ENCODE assay signal across 18 cellular contexts in genomic region chr22:33888821-33889220, GRCh38.
"Had no signal": no experiment of that assay in that cellular context is flagged by ENCODE, and none has a peak within 500 bp of the region (broad histone marks: within the 10 kb centered on the region; RNA-seq: fewer than 3 reads in every experiment).

No MANE protein-coding gene starts in this region.

- H3K4me3 Mint-ChIP-seq: nephron had no signal

- ATAC-seq: mucosa of descending colon; pancreas; stimulated activated naive CD8-positive, alpha-beta T cell treated with anti-CD3 and anti-CD28 coated beads, Interleukin-15, Interleukin-2, amounts not matched to agents 100 U/mL and 50 U/mL, for 24 hours had no signal

- H3K4me1 Mint-ChIP-seq: nephron had no signal

- DNase-seq: effector CD8-positive, alpha-beta T cell; foreskin melanocyte; head of caudate nucleus; kidney; mucosa of descending colon; occipital lobe; pancreas; right cardiac atrium; small intestine; stimulated activated CD4-positive, alpha-beta T cell treated with anti-CD3 and anti-CD28 coated beads, Interleukin-12 subunit alpha, Interleukin-12 subunit beta, amount 100 ng/mL, for 4 hours; stimulated activated naive CD8-positive, alpha-beta T cell treated with anti-CD3 and anti-CD28 coated beads, Interleukin-15, Interleukin-2, amounts not matched to agents 100 U/mL and 50 U/mL, for 24 hours; tibial artery; upper lobe of left lung; uterus had no signal

- H3K4me3 ChIP-seq: coronary artery, hepatocyte, mucosa of descending colon, pancreas, tibial artery, upper lobe of left lung, uterus had no signal

- H3K9me3 Mint-ChIP-seq: nephron had no signal

- H3K27me3 Mint-ChIP-seq: progenitor cell of endocrine pancreas had no signal

- H3K27ac Mint-ChIP-seq: nephron had no signal
